In the genomic region with DNA sequence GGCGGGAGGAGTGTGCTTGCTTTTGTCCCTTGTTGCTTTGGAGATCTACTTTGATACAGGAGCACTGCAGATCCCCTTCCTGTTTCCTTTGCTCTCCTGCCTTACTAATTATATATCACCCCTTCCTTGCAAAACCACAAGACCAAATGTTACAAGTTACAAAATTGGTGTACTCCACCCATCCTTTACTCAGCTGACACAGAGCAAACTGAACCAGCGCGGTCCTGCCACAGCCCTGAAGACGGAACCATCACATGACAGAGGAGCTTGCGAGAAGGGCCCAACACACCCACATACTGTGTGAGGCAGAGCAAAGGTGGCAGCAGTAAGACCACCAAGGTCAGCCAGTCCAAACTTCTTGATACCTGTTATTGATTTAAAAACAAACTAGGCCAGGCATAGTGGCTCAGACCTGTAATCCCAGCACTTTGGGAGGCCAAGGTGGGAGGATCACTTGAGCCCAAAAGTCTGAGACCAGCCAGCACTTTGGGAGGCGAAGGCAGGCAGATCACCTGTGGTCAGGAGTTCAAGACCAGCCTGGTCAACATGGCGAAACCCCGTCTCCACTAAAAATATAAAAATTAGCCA, we compare ENCODE assay signal across 1 cellular context.
TF ChIP-seq lines count a peak whose summit lies in the region.

No MANE protein-coding gene starts in this region.

TF ChIP-seq in SK-N-SH, 30 proteins besides CTCF, POLR2A, EP300 and RAD21 (continued from another document):
- TF ChIP-seq EZH2phosphoT487 (IDR thresholded peaks at IDR 0.05; ENCODE audit: borderline replicate concordance, low read depth): no peak
- no peak for TF ChIP-seq GABPA (IDR thresholded peaks at IDR 0.05; ENCODE audit: low read depth)
- TF ChIP-seq TEAD4 (IDR thresholded peaks at IDR 0.05; ENCODE audit: borderline replicate concordance, insufficient read depth): no peak
- TF ChIP-seq, protein P1, sequence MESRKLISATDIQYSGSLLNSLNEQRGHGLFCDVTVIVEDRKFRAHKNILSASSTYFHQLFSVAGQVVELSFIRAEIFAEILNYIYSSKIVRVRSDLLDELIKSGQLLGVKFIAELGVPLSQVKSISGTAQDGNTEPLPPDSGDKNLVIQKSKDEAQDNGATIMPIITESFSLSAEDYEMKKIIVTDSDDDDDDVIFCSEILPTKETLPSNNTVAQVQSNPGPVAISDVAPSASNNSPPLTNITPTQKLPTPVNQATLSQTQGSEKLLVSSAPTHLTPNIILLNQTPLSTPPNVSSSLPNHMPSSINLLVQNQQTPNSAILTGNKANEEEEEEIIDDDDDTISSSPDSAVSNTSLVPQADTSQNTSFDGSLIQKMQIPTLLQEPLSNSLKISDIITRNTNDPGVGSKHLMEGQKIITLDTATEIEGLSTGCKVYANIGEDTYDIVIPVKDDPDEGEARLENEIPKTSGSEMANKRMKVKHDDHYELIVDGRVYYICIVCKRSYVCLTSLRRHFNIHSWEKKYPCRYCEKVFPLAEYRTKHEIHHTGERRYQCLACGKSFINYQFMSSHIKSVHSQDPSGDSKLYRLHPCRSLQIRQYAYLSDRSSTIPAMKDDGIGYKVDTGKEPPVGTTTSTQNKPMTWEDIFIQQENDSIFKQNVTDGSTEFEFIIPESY (IDR thresholded peaks at IDR 0.05; ENCODE audit: borderline replicate concordance, low read depth): no peak
- TF ChIP-seq FOXJ3 (CRISPR knock-in tag; IDR thresholded peaks at IDR 0.05): no peak
